In genomic region chr18:70047931-70048603, GRCh38 we compare ENCODE assay signal across 15 cellular contexts.
DNase-seq lines count a peak whose midpoint lies in the region; ATAC-seq, FAIRE-seq and TF ChIP-seq lines count a peak whose summit lies in the region.
"Had no signal": no experiment of that assay in that cellular context is flagged by ENCODE, and none has a peak within 500 bp of the region (broad histone marks: within the 10 kb centered on the region; RNA-seq: fewer than 3 reads in every experiment).

No MANE protein-coding gene starts in this region.

- 72% methylated on average over 4 of the region's 4 CpGs for WGBS in right lobe of liver (ENCODE audit: insufficient coverage, low coverage, low lambda C conversion rate, missing lambda C conversion rate)

- peaks cover 0 to 4% (median 0%) of the 10 kb centered on the region in 4 donors for H3K4me1 ChIP-seq in right lobe of liver

- H3K4me3 ChIP-seq in AG10803 (ENCODE audit: low read length) (peak overlapping the region; percentile 35), right lobe of liver (no peak overlapping the region)
- H3K4me3 ChIP-seq: SK-N-MC had no signal

- no peak overlapping the region for H3K4me3 Mint-ChIP-seq in activated T-helper 1 cell treated with anti-CD3 and anti-CD28 coated beads, Interleukin-12 subunit alpha, Interleukin-12 subunit beta, Interleukin-2, Interleukin-4 antibody, amounts not matched to agents 30 ng/mL and 10 ng/mL and 1 ng/mL, durations not matched to agents 14 hours and 24 hours and 36 hours
- H3K4me3 Mint-ChIP-seq: immature natural killer cell, WTC11 had no signal

- TF ChIP-seq POLR2A in right lobe of liver (IDR thresholded peaks at IDR 0.05) = no peak

- no peaks in the 10 kb centered on the region for H3K27me3 Mint-ChIP-seq in activated T-helper 1 cell treated with anti-CD3 and anti-CD28 coated beads, Interleukin-12 subunit alpha, Interleukin-12 subunit beta, Interleukin-2, Interleukin-4 antibody, amounts not matched to agents 30 ng/mL and 10 ng/mL and 1 ng/mL, durations not matched to agents 14 hours and 24 hours and 36 hours (ENCODE audit: insufficient read depth)

- no peaks in the 10 kb centered on the region for H3K36me3 ChIP-seq in right lobe of liver

- intact Hi-C loops in right lobe of liver (cut with DNase I) = no loop called here
- intact Hi-C loops in activated T-helper 1 cell treated with anti-CD3 and anti-CD28 coated beads, Interleukin-12 subunit alpha, Interleukin-12 subunit beta, Interleukin-2, Interleukin-4 antibody, amounts not matched to agents 30 ng/mL and 10 ng/mL and 1 ng/mL, durations not matched to agents 14 hours and 24 hours and 36 hours (cut with micrococcal nuclease) = no loop called here

- TF ChIP-seq CTCF in AG10803 (conservative IDR thresholded peaks at IDR 0.05; ENCODE audit: low read length) = no peak
- no peak for TF ChIP-seq CTCF in right lobe of liver (IDR thresholded peaks at IDR 0.05)

- H3K27me3 ChIP-seq in right lobe of liver = no peaks in the 10 kb centered on the region

- no peaks in the 10 kb centered on the region for H3K9me3 Mint-ChIP-seq in activated T-helper 1 cell treated with anti-CD3 and anti-CD28 coated beads, Interleukin-12 subunit alpha, Interleukin-12 subunit beta, Interleukin-2, Interleukin-4 antibody, amounts not matched to agents 30 ng/mL and 10 ng/mL and 1 ng/mL, durations not matched to agents 14 hours and 24 hours and 36 hours
- H3K9me3 Mint-ChIP-seq: immature natural killer cell, WTC11 had no signal

- peaks cover 14% of the 10 kb centered on the region for H3K36me3 Mint-ChIP-seq in activated T-helper 1 cell treated with anti-CD3 and anti-CD28 coated beads, Interleukin-12 subunit alpha, Interleukin-12 subunit beta, Interleukin-2, Interleukin-4 antibody, amounts not matched to agents 30 ng/mL and 10 ng/mL and 1 ng/mL, durations not matched to agents 14 hours and 24 hours and 36 hours (ENCODE audit: low read depth)

- peaks cover 4% of the 10 kb centered on the region for H3K4me1 Mint-ChIP-seq in activated T-helper 1 cell treated with anti-CD3 and anti-CD28 coated beads, Interleukin-12 subunit alpha, Interleukin-12 subunit beta, Interleukin-2, Interleukin-4 antibody, amounts not matched to agents 30 ng/mL and 10 ng/mL and 1 ng/mL, durations not matched to agents 14 hours and 24 hours and 36 hours (ENCODE audit: low read depth)
- H3K4me1 Mint-ChIP-seq: immature natural killer cell had no signal

- DNase-seq in AG10803 (ENCODE audit: low read depth) (peak; percentile 85), LHCN-M2 (ENCODE audit: low read depth) (peak; percentile 73), right lobe of liver (no peak), Kasumi-1 (lab: John Stamatoyannopoulos, UW) (no peak)
- DNase-seq in stimulated activated CD4-positive, alpha-beta T cell treated with anti-CD3 and anti-CD28 coated beads, Interleukin-4, amount 100 ng/mL, for 1 hour = no peak
- no peak for DNase-seq in activated T-helper 1 cell treated with anti-CD3 and anti-CD28 coated beads, Interleukin-12 subunit alpha, Interleukin-12 subunit beta, Interleukin-2, Interleukin-4 antibody, amounts not matched to agents 30 ng/mL and 10 ng/mL and 1 ng/mL, durations not matched to agents 14 hours and 24 hours and 36 hours (ENCODE audit: low spot score)
- DNase-seq: amniotic stem cell, immature natural killer cell, NCI-H146, NCI-H526 treated with DMSO at 0.1 percent for 48 hours had no signal

- no peaks in the 10 kb centered on the region for H3K9me3 ChIP-seq in right lobe of liver

- FAIRE-seq in endometrium (lab: Jason Lieb, UNC) = peak; percentile 50

- no peak overlapping the region for H3K27ac Mint-ChIP-seq in activated T-helper 1 cell treated with anti-CD3 and anti-CD28 coated beads, Interleukin-12 subunit alpha, Interleukin-12 subunit beta, Interleukin-2, Interleukin-4 antibody, amounts not matched to agents 30 ng/mL and 10 ng/mL and 1 ng/mL, durations not matched to agents 14 hours and 24 hours and 36 hours
- H3K27ac Mint-ChIP-seq: immature natural killer cell, WTC11 had no signal

- ATAC-seq in right lobe of liver = peak; percentile 81 to 91 (median 90)
- no peak for ATAC-seq in HG03469 (IDR thresholded peaks at IDR 0.05; ENCODE audit: unreplicated experiment)
- ATAC-seq: WTC11 had no signal

- peak overlapping the region in 1 of 3 donors; percentile 2 for H3K27ac ChIP-seq in right lobe of liver
- H3K27ac ChIP-seq: C4-2B, SK-N-MC had no signal

Comparison
In these comparisons a context has a peak if more than half of its experiments do, and no peak if none do; other contexts are left out.
1. DNase-seq: peak in AG10803 (single experiment) and LHCN-M2 (single experiment); none in right lobe of liver (0 of 3), stimulated activated CD4-positive, alpha-beta T cell treated with anti-CD3 and anti-CD28 coated beads, Interleukin-4, amount 100 ng/mL, for 1 hour (single experiment), Kasumi-1 (0 of 2) and activated T-helper 1 cell treated with anti-CD3 and anti-CD28 coated beads, Interleukin-12 subunit alpha, Interleukin-12 subunit beta, Interleukin-2, Interleukin-4 antibody, amounts not matched to agents 30 ng/mL and 10 ng/mL and 1 ng/mL, durations not matched to agents 14 hours and 24 hours and 36 hours (single experiment).